Comparison of ENCODE assay signal across 8 cellular contexts in genomic region chr4:2040391-2041233, GRCh38. TPM values are rescaled to one million over a fixed set of nuclear protein-coding genes. Genes with fewer than 3 reads are reported as not detected.
DNase-seq lines count a peak whose midpoint lies in the region; ATAC-seq and TF ChIP-seq lines count a peak whose summit lies in the region.

No MANE protein-coding gene starts in this region.

- H3K27ac ChIP-seq in HL-60 (replicated peaks) (no peak overlapping the region), dorsolateral prefrontal cortex (peak overlapping the region in 3 of 59 donors; percentile 84 to 87 (median 85))
- H3K27ac ChIP-seq in naive thymus-derived CD4-positive, alpha-beta T cell (ENCODE audit: low read depth, low read length): no peak overlapping the region

- TF ChIP-seq CTCF in HL-60 (IDR thresholded peaks at IDR 0.05; ENCODE audit: insufficient read depth, low read length) (no peak), dorsolateral prefrontal cortex (IDR thresholded peaks at IDR 0.05 in 54 of 56, conservative IDR thresholded peaks at IDR 0.05 in 2 of 56; ENCODE audit: low read depth in 1 of 56, partially characterized antibody in 56 of 56) (no peak)

- peaks cover 23 to 41% (median 24%) of the 10 kb centered on the region in 5 donors for H3K27me3 Mint-ChIP-seq in naive thymus-derived CD4-positive, alpha-beta T cell

- peak overlapping the region; percentile 4 to 85 (median 70) for H3K4me3 Mint-ChIP-seq in naive thymus-derived CD4-positive, alpha-beta T cell

- H3K27ac Mint-ChIP-seq in naive thymus-derived CD4-positive, alpha-beta T cell: peak overlapping the region in 1 of 9 donors; percentile 32

- H3K4me1 ChIP-seq in naive thymus-derived CD4-positive, alpha-beta T cell (ENCODE audit: control insufficient read depth in 2 of 2, insufficient read depth in 2 of 2, low read length in 2 of 2): peaks cover 4 to 7% of the 10 kb centered on the region in 2 donors

- H3K36me3 ChIP-seq in naive thymus-derived CD4-positive, alpha-beta T cell (ENCODE audit: control insufficient read depth in 2 of 3, insufficient read depth in 3 of 3, low read length in 3 of 3): peaks cover 0 to 5% (median 0%) of the 10 kb centered on the region in 3 experiments

- DNase-seq in AG20443 (ENCODE audit: low spot score) (peak; percentile 40), HL-60 (ENCODE audit: low read depth in 1 of 2, low spot score in 1 of 2) (no peak), dorsolateral prefrontal cortex (no peak), DMS114 treated with DMSO at 0.1 percent for 48 hours (lab: John Stamatoyannopoulos, UW; ENCODE audit: unreplicated experiment) (no peak), SIG-M5 treated with dmso at 0.1 percent for 504 hours (lab: John Stamatoyannopoulos, UW; ENCODE audit: unreplicated experiment) (no peak), hypothalamus (lab: John Stamatoyannopoulos, UW) (no peak)
- no peak for DNase-seq in naive thymus-derived CD4-positive, alpha-beta T cell

- no peak for ATAC-seq in naive thymus-derived CD4-positive, alpha-beta T cell
- ATAC-seq in HG03521 (IDR thresholded peaks at IDR 0.05; ENCODE audit: unreplicated experiment): no peak

- H3K4me1 Mint-ChIP-seq in naive thymus-derived CD4-positive, alpha-beta T cell: peaks cover 0 to 9% (median 5%) of the 10 kb centered on the region in 7 donors

- intact Hi-C loops in dorsolateral prefrontal cortex (cut with DNase I): loop anchor here (5.0 to 10.0 kb wide), 2 partner anchors 33 to 424 kb away; partner anchors contain the start of genes NELFA (in 2 of the 2) and RNF4 (in 1 of the 2)
- intact Hi-C loops in naive thymus-derived CD4-positive, alpha-beta T cell (cut with micrococcal nuclease): loop anchor here in 1 of 2 donors (2.0 kb wide), 1 partner anchor 32 kb away; the partner anchor contains the start of gene NELFA

- CTCF ChIA-PET in naive thymus-derived CD4-positive, alpha-beta T cell (lab: Charles Lee): no interaction called here

- H3K27me3 ChIP-seq in HL-60 (ENCODE audit: insufficient read depth, poor library complexity, severe bottlenecking) (peaks cover 15% of the 10 kb centered on the region), dorsolateral prefrontal cortex (peaks cover 0 to 6% (median 0%) of the 10 kb centered on the region in 45 donors)
- peaks cover 0 to 7% of the 10 kb centered on the region in 2 donors for H3K27me3 ChIP-seq in naive thymus-derived CD4-positive, alpha-beta T cell (ENCODE audit: control insufficient read depth in 2 of 2, insufficient read depth in 2 of 2, low read length in 2 of 2)

- no peaks in the 10 kb centered on the region for H3K36me3 Mint-ChIP-seq in naive thymus-derived CD4-positive, alpha-beta T cell

- H3K4me3 ChIP-seq in HL-60 (replicated peaks; ENCODE audit: insufficient read depth, low read length) (peak overlapping the region; percentile 77), dorsolateral prefrontal cortex (peak overlapping the region; percentile 54 to 97 (median 81))
- no peak overlapping the region for H3K4me3 ChIP-seq in naive thymus-derived CD4-positive, alpha-beta T cell (ENCODE audit: low read length)

- POLR2A ChIA-PET in naive thymus-derived CD4-positive, alpha-beta T cell (lab: Charles Lee): interaction anchor here (1.8 kb wide), 1 partner anchor 31 kb away, joined by 12 read pairs; the partner anchor contains the start of gene NELFA

- peaks cover 0 to 2% (median 0%) of the 10 kb centered on the region in 11 donors for H3K9me3 Mint-ChIP-seq in naive thymus-derived CD4-positive, alpha-beta T cell

- H3K9me3 ChIP-seq in naive thymus-derived CD4-positive, alpha-beta T cell (ENCODE audit: control insufficient read depth in 2 of 3, low read length in 3 of 3): no peaks in the 10 kb centered on the region

RNA-seq across cellular contexts. Expression of gene NAT8L, which starts 18.5 kb away (rescaled TPM):
- total RNA-seq in dorsolateral prefrontal cortex: 100 to 1,000 TPM in 119 of 120 experiments, 10 to 100 TPM in 1; 89.4 to 267 (median 170) TPM
- total RNA-seq in naive thymus-derived CD4-positive, alpha-beta T cell: 1 to 10 TPM in 1 of 5 experiments, under 1 TPM in 2, not detected in 2; 0.11 to 7.2 (median 0.24) TPM
- polyA plus RNA-seq in naive thymus-derived CD4-positive, alpha-beta T cell: not detected

RNA-seq across cellular contexts. Expression of gene NELFA, which starts 31.8 kb away (rescaled TPM):
- 10 to 100 TPM; 31.6 to 76.1 (median 48.7) TPM for total RNA-seq in dorsolateral prefrontal cortex
- 10 to 100 TPM; 32.7 to 50.1 (median 43.6) TPM for total RNA-seq in naive thymus-derived CD4-positive, alpha-beta T cell
- polyA plus RNA-seq in naive thymus-derived CD4-positive, alpha-beta T cell: 10 to 100 TPM; 29.2 to 41.1 TPM

Comparison
In these comparisons a context has a peak if more than half of its experiments do, and no peak if none do; other contexts are left out.
1. RNA of gene NAT8L, which starts 18.5 kb away (total RNA-seq): 89.4 to 267 TPM in dorsolateral prefrontal cortex; 0.11 to 7.2 TPM in naive thymus-derived CD4-positive, alpha-beta T cell; every median in the first group is over 10 times any median in the second.